ENCODE assay signal across 9 cellular contexts in genomic region chr7:108311446-108312168, GRCh38.
DNase-seq lines count a peak whose midpoint lies in the region; ATAC-seq and TF ChIP-seq lines count a peak whose summit lies in the region.
"Had no signal": no experiment of that assay in that cellular context is flagged by ENCODE, and none has a peak within 500 bp of the region (broad histone marks: within the 10 kb centered on the region; RNA-seq: fewer than 3 reads in every experiment).

No MANE protein-coding gene starts in this region.

- H3K4me3 ChIP-seq in AG10803 (ENCODE audit: low read length) (no peak overlapping the region), epithelial cell of esophagus (ENCODE audit: low read length) (no peak overlapping the region)

- TF ChIP-seq CTCF in AG10803 (conservative IDR thresholded peaks at IDR 0.05; ENCODE audit: low read length) (no peak), GM20000 (IDR thresholded peaks at IDR 0.05; ENCODE audit: extremely low read depth, missing control alignments) (no peak), epithelial cell of esophagus (IDR thresholded peaks at IDR 0.05; ENCODE audit: insufficient read depth, low read depth, low read length, missing control alignments) (no peak)

- DNase-seq in AG10803 (ENCODE audit: low read depth) (peak; percentile 23), GM20000 (ENCODE audit: low spot score) (peak; percentile 31), epithelial cell of esophagus (ENCODE audit: low read depth) (peak; percentile 90), NCI-H1092 (lab: John Stamatoyannopoulos, UW) (no peak), activated gamma-delta T cell (lab: John Stamatoyannopoulos, UW) (no peak), activated gamma-delta T cell treated with Interleukin-2 at 50 U/mL for 16 hours (no peak), NCI-H748 (lab: John Stamatoyannopoulos, UW; ENCODE audit: unreplicated experiment) (no peak)
- DNase-seq: NCI-H226 had no signal

- peak; percentile 37 for ATAC-seq in HG03558 (IDR thresholded peaks at IDR 0.05; ENCODE audit: extremely low read depth, unreplicated experiment)

Comparison
In these comparisons a context has a peak if more than half of its experiments do, and no peak if none do; other contexts are left out.
1. DNase-seq: peak in AG10803 (single experiment), GM20000 (single experiment) and epithelial cell of esophagus (single experiment); none in NCI-H1092 (single experiment), activated gamma-delta T cell (single experiment), activated gamma-delta T cell treated with Interleukin-2 at 50 U/mL for 16 hours (single experiment) and NCI-H748 (single experiment).